Comparison of ENCODE assay signal across 11 cellular contexts in genomic region chr7:6536262-6536770, GRCh38. TPM values are rescaled to one million over a fixed set of nuclear protein-coding genes. Genes with fewer than 3 reads are reported as not detected.
DNase-seq lines count a peak whose midpoint lies in the region; ATAC-seq and TF ChIP-seq lines count a peak whose summit lies in the region.
"Had no signal": no experiment of that assay in that cellular context is flagged by ENCODE, and none has a peak within 500 bp of the region (broad histone marks: within the 10 kb centered on the region; RNA-seq: fewer than 3 reads in every experiment).

No MANE protein-coding gene starts in this region.

- H3K4me2 ChIP-seq in BLaER1 (peak overlapping the region; percentile 98), IMR-90 (ENCODE audit: low read depth, low read length) (peak overlapping the region; percentile 44; the same call in 1 of the 2 replicates), mammary epithelial cell (ENCODE audit: insufficient read depth, low read depth, low read length) (peak overlapping the region; percentile 9)

- H2AK5ac ChIP-seq in IMR-90 (ENCODE audit: low read depth, low read length): no peak overlapping the region

- TF ChIP-seq RAD21 in IMR-90 (IDR thresholded peaks at IDR 0.05; ENCODE audit: low read length): no peak

- H3K4me3 Mint-ChIP-seq in nephron progenitor cell: peak overlapping the region; percentile 76

- H3K4me1 ChIP-seq in BLaER1 (peaks cover 90% of the 10 kb centered on the region), IMR-90 (ENCODE audit: control insufficient read depth, insufficient read depth, low read length) (no peaks in the 10 kb centered on the region), mammary epithelial cell (ENCODE audit: insufficient read depth, low read length) (no peaks in the 10 kb centered on the region)

- H2BK5ac ChIP-seq in IMR-90 (ENCODE audit: low read depth, low read length, poor library complexity, severe bottlenecking): no peak overlapping the region

- peak overlapping the region; percentile 96 for H3K27ac ChIP-seq in BLaER1
- no peak overlapping the region for H3K27ac ChIP-seq in IMR-90 (ENCODE audit: insufficient read depth, low read length)
- H3K27ac ChIP-seq in mammary epithelial cell (ENCODE audit: insufficient read depth, low read depth, low read length): no peak overlapping the region

- TF ChIP-seq CTCF in IMR-90 (conservative IDR thresholded peaks at IDR 0.05; ENCODE audit: low read depth, low read length) (no peak), mammary epithelial cell (conservative IDR thresholded peaks at IDR 0.05 in 1 of 2, IDR thresholded peaks at IDR 0.05 in 1 of 2; ENCODE audit: extremely low read depth in 1 of 2, insufficient read depth in 1 of 2, low read depth in 1 of 2, low read length in 2 of 2) (no peak), nephron progenitor cell (IDR thresholded peaks at IDR 0.05) (no peak)

- H4K8ac ChIP-seq in IMR-90 (ENCODE audit: low read depth in 2 of 2, low read length in 2 of 2): no peak overlapping the region

- H2BK15ac ChIP-seq in IMR-90 (ENCODE audit: low read depth, low read length): no peak overlapping the region

- H3K9ac ChIP-seq in BLaER1: peak overlapping the region; percentile 70
- H3K9ac ChIP-seq in IMR-90 (ENCODE audit: low read depth, low read length): no peak overlapping the region
- no peak overlapping the region for H3K9ac ChIP-seq in mammary epithelial cell (ENCODE audit: insufficient read depth, low read length)

- H2AFZ ChIP-seq in IMR-90 (replicated peaks; ENCODE audit: low read length, poor library complexity) (peak overlapping the region; percentile 23), mammary epithelial cell (ENCODE audit: low read depth, low read length) (no peak overlapping the region)

- no peaks in the 10 kb centered on the region for H3K79me1 ChIP-seq in IMR-90 (ENCODE audit: low read depth in 1 of 2, low read length in 2 of 2)

- no peak overlapping the region for H4K91ac ChIP-seq in IMR-90 (ENCODE audit: insufficient read depth, low read depth, low read length)

- no peak overlapping the region for H2BK20ac ChIP-seq in IMR-90 (ENCODE audit: low read depth, low read length)

- no peak overlapping the region for H3K56ac ChIP-seq in IMR-90 (ENCODE audit: extremely low read depth, insufficient read depth, low read length)

- H3K27me3 ChIP-seq in BLaER1 (no peaks in the 10 kb centered on the region), IMR-90 (ENCODE audit: control insufficient read depth, insufficient read depth, low read length) (peaks cover 55% of the 10 kb centered on the region), mammary epithelial cell (ENCODE audit: insufficient read depth, low read length) (peaks cover 12% of the 10 kb centered on the region)

- H3K9me3 ChIP-seq in BLaER1 (no peaks in the 10 kb centered on the region), IMR-90 (ENCODE audit: control insufficient read depth, insufficient read depth, low read length) (no peaks in the 10 kb centered on the region), mammary epithelial cell (replicated peaks; ENCODE audit: insufficient read depth, low read length) (no peaks in the 10 kb centered on the region)
- H3K9me3 ChIP-seq: HAP-1 had no signal

- H4K5ac ChIP-seq in IMR-90 (ENCODE audit: low read depth, low read length): no peak overlapping the region

- no peak overlapping the region for H3K23ac ChIP-seq in IMR-90 (ENCODE audit: low read depth, low read length)

- H3K36me3 ChIP-seq in BLaER1 (no peaks in the 10 kb centered on the region), IMR-90 (ENCODE audit: control insufficient read depth, insufficient read depth, low read length) (no peaks in the 10 kb centered on the region), mammary epithelial cell (ENCODE audit: insufficient read depth, low read length) (no peaks in the 10 kb centered on the region)
- H3K36me3 ChIP-seq: HAP-1 had no signal

- H3K36me3 Mint-ChIP-seq in nephron progenitor cell (ENCODE audit: low read depth): no peaks in the 10 kb centered on the region

- peak; percentile 28; the same call in 1 of the 2 replicates for ATAC-seq in IMR-90 (ENCODE audit: low read depth)
- no peak for ATAC-seq in GM21390 (IDR thresholded peaks at IDR 0.05; ENCODE audit: unreplicated experiment)
- ATAC-seq in GM18868 (IDR thresholded peaks at IDR 0.05; ENCODE audit: unreplicated experiment): no peak

- POLR2A ChIA-PET in IMR-90 (lab: Charles Lee; ENCODE audit: unreplicated experiment): no interaction called here

- H3K9me1 ChIP-seq in IMR-90 (ENCODE audit: insufficient read depth, low read length): no peaks in the 10 kb centered on the region

- WGBS in IMR-90 (ENCODE audit: extremely low coverage in 2 of 2, insufficient read length in 1 of 2), 2 experiments: 2% methylated on average over 22 of the region's 40 CpGs; no CpG with 5 or more reads in 1 of the 2 experiments
- 12% methylated on average over 5 of the region's 40 CpGs for WGBS in mammary epithelial cell (ENCODE audit: low coverage, missing lambda C conversion rate)

- no peak overlapping the region for H3K18ac ChIP-seq in IMR-90 (ENCODE audit: low read depth, low read length)

- H3K9me3 Mint-ChIP-seq in nephron progenitor cell: no peaks in the 10 kb centered on the region

- H3K4ac ChIP-seq in IMR-90 (ENCODE audit: low read depth, low read length): no peak overlapping the region

- H2BK120ac ChIP-seq in IMR-90 (ENCODE audit: low read depth, low read length): no peak overlapping the region

- H2AK9ac ChIP-seq in IMR-90 (replicated peaks; ENCODE audit: low read depth, low read length, poor library complexity): no peak overlapping the region

- CTCF ChIA-PET in IMR-90 (lab: Yijun Ruan, JAX): no interaction called here
- CTCF ChIA-PET in mammary epithelial cell (lab: Charles Lee; ENCODE audit: low non-redundant PET): interaction anchor here (0.6 kb wide), 1 partner anchor 22 kb away, joined by 3 read pairs; no protein-coding TSS in a partner anchor

- H3K27me3 Mint-ChIP-seq in nephron progenitor cell (ENCODE audit: low read depth, poor library complexity): peaks cover 76% of the 10 kb centered on the region

- H3K4me3 ChIP-seq in BLaER1 (peak overlapping the region; percentile 94), IMR-90 (ENCODE audit: insufficient read depth, low read depth, low read length) (no peak overlapping the region), mammary epithelial cell (replicated peaks in 1 of 3; ENCODE audit: insufficient read depth in 1 of 3, low read depth in 2 of 3, low read length in 3 of 3) (no peak overlapping the region)
- H3K4me3 ChIP-seq: HAP-1 had no signal

- dilution Hi-C loops in IMR-90 (cut with HindIII; ENCODE audit: low sequenced_read_pairs, unreplicated experiment) (no loop called here), mammary epithelial cell (cut with HindIII; ENCODE audit: low sequenced_read_pairs) (no loop called here)

- peaks cover 6% of the 10 kb centered on the region for H3K4me1 Mint-ChIP-seq in nephron progenitor cell

- TF ChIP-seq POLR2A in IMR-90 (IDR thresholded peaks at IDR 0.05; ENCODE audit: low read depth, low read length): no peak

- H4K20me1 ChIP-seq in BLaER1: 0 out of 2 replicates have a peak, but pooled peaks cover 5% of the 10 kb centered on the region
- no peaks in the 10 kb centered on the region for H4K20me1 ChIP-seq in IMR-90 (ENCODE audit: insufficient read depth, low read length)
- no peaks in the 10 kb centered on the region for H4K20me1 ChIP-seq in mammary epithelial cell (ENCODE audit: insufficient read depth, low read length)

- DNase-seq in IMR-90 (no peak), mammary epithelial cell (no peak), nephron progenitor cell (peak; percentile 47), KG1 (lab: John Stamatoyannopoulos, UW) (no peak), D341Med (ENCODE audit: low spot score) (no peak)
- DNase-seq: activated CD4-positive, alpha-beta T cell treated with anti-CD3 and anti-CD28 coated beads, Interleukin-2, amount 50 U/mL, for 48 hours had no signal

- intact Hi-C loops in IMR-90 (cut with micrococcal nuclease): no loop called here
- intact Hi-C loops in mammary epithelial cell (cut with micrococcal nuclease): no loop called here

- in situ Hi-C loops in IMR-90 (cut with MboI; ENCODE audit: low sequenced_read_pairs): no loop called here
- in situ Hi-C loops in mammary epithelial cell (cut with MboI; ENCODE audit: low sequenced_read_pairs in 2 of 2): no loop called here

- BruUV-seq in IMR-90 (replicated peaks; lab: Mats Ljungman, UMichigan) (no TSS peak), mammary epithelial cell (replicated peaks; lab: Mats Ljungman, UMichigan) (no TSS peak)

- no peak overlapping the region for H3K14ac ChIP-seq in IMR-90 (replicated peaks; ENCODE audit: low read depth, low read length)

- H3K27ac Mint-ChIP-seq in nephron progenitor cell: no peak overlapping the region

- H3K79me2 ChIP-seq in mammary epithelial cell (ENCODE audit: insufficient read depth, low read length): no peaks in the 10 kb centered on the region

TF ChIP-seq in IMR-90, 13 proteins besides CTCF, POLR2A, EP300 and RAD21 (continues in another document):
- no peak for TF ChIP-seq NFE2L2 (IDR thresholded peaks at IDR 0.05; ENCODE audit: low read depth, low read length)
- no peak for TF ChIP-seq FOS (IDR thresholded peaks at IDR 0.05; ENCODE audit: low read depth, low read length)

RNA-seq across cellular contexts. Expression of gene GRID2IP, which starts 14.9 kb away (rescaled TPM):
- total RNA-seq in IMR-90 (2012; rRNA removed): not detected in 2 replicates
- polyA plus RNA-seq in IMR-90 (2012; rRNA removed): not detected in 2 replicates
- polyA plus RNA-seq in IMR-90 (2012; cell fraction: cytosol; rRNA removed): not detected in 2 replicates
- polyA plus RNA-seq in IMR-90 (2012; cell fraction: nucleus; rRNA removed; ENCODE audit: low replicate concordance): 0.02 and 0.05 TPM in 2 replicates
- not detected for total RNA-seq in mammary epithelial cell
- polyA plus RNA-seq in mammary epithelial cell: 0.01 TPM
- polyA minus RNA-seq in mammary epithelial cell: not detected
- total RNA-seq: pulmonary artery endothelial cell had no signal

RNA-seq across cellular contexts. Expression of gene ZDHHC4, which starts 40.9 kb away (rescaled TPM):
- total RNA-seq in IMR-90 (2012; rRNA removed) (40.0 and 58.3 TPM in 2 replicates), mammary epithelial cell (10 to 100 TPM; 34.1 to 52.5 TPM)
- polyA plus RNA-seq in IMR-90 (2012; rRNA removed) (42.4 and 43.9 TPM in 2 replicates), mammary epithelial cell (40.5 TPM)
- 44.3 and 54.2 TPM in 2 replicates for polyA plus RNA-seq in IMR-90 (2012; cell fraction: cytosol; rRNA removed)
- 21.2 and 39.8 TPM in 2 replicates for polyA plus RNA-seq in IMR-90 (2012; cell fraction: nucleus; rRNA removed; ENCODE audit: low replicate concordance)
- polyA minus RNA-seq in mammary epithelial cell: 52.4 TPM

RNA-seq across cellular contexts. Expression of gene KDELR2, which starts 52.4 kb away (rescaled TPM):
- total RNA-seq in IMR-90 (2012; rRNA removed): 162 and 259 TPM in 2 replicates
- 226 and 237 TPM in 2 replicates for polyA plus RNA-seq in IMR-90 (2012; rRNA removed)
- 118 and 149 TPM in 2 replicates for polyA plus RNA-seq in IMR-90 (2012; cell fraction: cytosol; rRNA removed)
- 74.5 and 135 TPM in 2 replicates for polyA plus RNA-seq in IMR-90 (2012; cell fraction: nucleus; rRNA removed; ENCODE audit: low replicate concordance)
- 100 to 1,000 TPM in 1 of 2 donors, 10 to 100 TPM in 1; 93.4 to 149 TPM for total RNA-seq in mammary epithelial cell
- polyA plus RNA-seq in mammary epithelial cell: 96.1 TPM
- 150 TPM for polyA minus RNA-seq in mammary epithelial cell

RNA-seq across cellular contexts. Expression of gene INTS15, which starts 53.5 kb away (rescaled TPM):
- total RNA-seq in IMR-90 (2012; rRNA removed) (6.1 and 7.0 TPM in 2 replicates), mammary epithelial cell (10 to 100 TPM; 12.5 to 21.1 TPM)
- polyA plus RNA-seq in IMR-90 (2012; rRNA removed) (20.4 and 20.8 TPM in 2 replicates), mammary epithelial cell (17.3 TPM)
- polyA plus RNA-seq in IMR-90 (2012; cell fraction: cytosol; rRNA removed): 15.0 and 24.5 TPM in 2 replicates
- polyA plus RNA-seq in IMR-90 (2012; cell fraction: nucleus; rRNA removed; ENCODE audit: low replicate concordance): 18.9 and 24.4 TPM in 2 replicates
- 28.5 TPM for polyA minus RNA-seq in mammary epithelial cell

Comparison
In these comparisons a context has a peak if more than half of its experiments do, and no peak if none do; other contexts are left out.
1. H3K4me2 ChIP-seq: peak in every context shown above with its lines; median percentile 98 in BLaER1; 44 in IMR-90; 9 in mammary epithelial cell.